In genomic region chr16:31347445-31347844, GRCh38 we compare ENCODE assay signal across 20 cellular contexts. TPM values are rescaled to one million over a fixed set of nuclear protein-coding genes. Genes with fewer than 3 reads are reported as not detected.
"Had no signal": no experiment of that assay in that cellular context is flagged by ENCODE, and none has a peak within 500 bp of the region (broad histone marks: within the 10 kb centered on the region; RNA-seq: fewer than 3 reads in every experiment).

No MANE protein-coding gene starts in this region.

- H3K27me3 ChIP-seq: body of pancreas, hepatocyte had no signal

- H3K79me2 ChIP-seq: hepatocyte, parathyroid adenoma had no signal

- DNase-seq: activated CD4-positive, alpha-beta T cell treated with anti-CD3 and anti-CD28 coated beads for 4 hours; amniotic stem cell; body of pancreas; cortex of kidney; left ventricle myocardium superior; mesendoderm; stimulated activated CD4-positive, alpha-beta T cell treated with anti-CD3 and anti-CD28 coated beads, Interleukin-4, amount 100 ng/mL, for 1 hour; stimulated activated CD8-positive, alpha-beta memory T cell treated with anti-CD3 and anti-CD28 coated beads, Interleukin-4, amount 100 ng/mL, for 48 hours; stomach; T-helper 2 cell had no signal

- H3K4me1 ChIP-seq: body of pancreas, parathyroid adenoma, stomach had no signal

- H3K9ac ChIP-seq: parathyroid adenoma had no signal

- H3K27ac ChIP-seq: body of pancreas, hepatocyte, parathyroid adenoma, stomach, thoracic aorta had no signal

- H3K9me3 ChIP-seq: body of pancreas, stomach, thoracic aorta had no signal

- H3K27me3 Mint-ChIP-seq: central memory CD8-positive, alpha-beta T cell had no signal

- H3K9me3 Mint-ChIP-seq: activated naive CD4-positive, alpha-beta T cell treated with anti-CD3 and anti-CD28 coated beads, Interleukin-2, amount 50 U/mL, for 24 hours; central memory CD8-positive, alpha-beta T cell; neural crest cell had no signal

- H3K36me3 ChIP-seq: stomach, thoracic aorta had no signal

- ATAC-seq: body of pancreas, left ventricle myocardium superior had no signal

- H3K27ac Mint-ChIP-seq: activated naive CD4-positive, alpha-beta T cell treated with anti-CD3 and anti-CD28 coated beads, Interleukin-2, amount 50 U/mL, for 24 hours; activated T-helper 2 cell treated with anti-CD3 and anti-CD28 coated beads, Interferon-gamma antibody, Interleukin-2, Interleukin-4, amounts not matched to agents 10 μg/mL and 5 μg/mL and 100 μg/mL, durations not matched to agents 14 hours and 24 hours and 36 hours had no signal

- H3K4me3 ChIP-seq: body of pancreas, hepatocyte, stomach, thoracic aorta had no signal

- H3K4me3 Mint-ChIP-seq: activated naive CD4-positive, alpha-beta T cell treated with anti-CD3 and anti-CD28 coated beads, Interleukin-2, amount 50 U/mL, for 24 hours; central memory CD8-positive, alpha-beta T cell; neural crest cell had no signal

- H3K4me2 ChIP-seq: hepatocyte had no signal

- H2AFZ ChIP-seq: hepatocyte, parathyroid adenoma had no signal

RNA-seq across cellular contexts. Expression of gene ITGAX, which starts 7.5 kb away (rescaled TPM):
- total RNA-seq: neural crest cell had no signal

RNA-seq across cellular contexts. Expression of gene ITGAD, which starts 45.7 kb away (rescaled TPM):
- total RNA-seq: body of pancreas, epithelial cell of proximal tubule, hepatocyte, kidney epithelial cell, left ventricle myocardium superior, neural crest cell, renal cortical epithelial cell had no signal
- polyA plus RNA-seq: hepatocyte, stomach had no signal
